ENCODE assay signal across 14 cellular contexts in genomic region chrX:10239611-10240064, GRCh38.
DNase-seq lines count a peak whose midpoint lies in the region; ATAC-seq, FAIRE-seq and TF ChIP-seq lines count a peak whose summit lies in the region.
"Had no signal": no experiment of that assay in that cellular context is flagged by ENCODE, and none has a peak within 500 bp of the region (broad histone marks: within the 10 kb centered on the region; RNA-seq: fewer than 3 reads in every experiment).

No MANE protein-coding gene starts in this region.

- ATAC-seq in gastrocnemius medialis (peak; percentile 40 to 76), HG02938 (IDR thresholded peaks at IDR 0.05; ENCODE audit: unreplicated experiment) (no peak)
- ATAC-seq: activated CD8-positive, alpha-beta T cell treated with anti-CD3 and anti-CD28 coated beads for 36 hours; right lobe of liver had no signal

- in situ Hi-C loops in gastrocnemius medialis (cut with MboI; ENCODE audit: low sequenced_read_pairs in 4 of 4) = no loop called here

- H3K9me3 ChIP-seq in fibroblast of lung (ENCODE audit: control insufficient read depth, insufficient read depth, low read depth, low read length) (no peaks in the 10 kb centered on the region), gastrocnemius medialis (no peaks in the 10 kb centered on the region)
- H3K9me3 ChIP-seq: right lobe of liver had no signal

- no peak for TF ChIP-seq CTCF in fibroblast of lung (conservative IDR thresholded peaks at IDR 0.05 in 1 of 2, IDR thresholded peaks at IDR 0.05 in 1 of 2; ENCODE audit: low read depth in 1 of 2, low read length in 2 of 2)
- TF ChIP-seq CTCF in gastrocnemius medialis (IDR thresholded peaks at IDR 0.05 in 4 of 5, conservative IDR thresholded peaks at IDR 0.05 in 1 of 5) = no peak

- no peak overlapping the region for H3K4me3 ChIP-seq in fibroblast of lung (replicated peaks in 1 of 4; ENCODE audit: control extremely low read depth in 1 of 4, insufficient read depth in 1 of 4, low read depth in 3 of 4, low read length in 4 of 4)
- H3K4me3 ChIP-seq in gastrocnemius medialis = no peak overlapping the region
- H3K4me3 ChIP-seq: right lobe of liver had no signal

- no peak overlapping the region for H2AFZ ChIP-seq in fibroblast of lung (ENCODE audit: low read length)

- H3K4me2 ChIP-seq in fibroblast of lung (ENCODE audit: extremely low read depth, insufficient read depth, low read length) = peak overlapping the region; percentile 51

- intact Hi-C loops in gastrocnemius medialis (cut with DNase I; ENCODE audit: low total_unique reads) = no loop called here

- H3K9ac ChIP-seq in fibroblast of lung (ENCODE audit: insufficient read depth, low read length) = no peak overlapping the region

- no peak for TF ChIP-seq POLR2A in gastrocnemius medialis (IDR thresholded peaks at IDR 0.05)

- FAIRE-seq in RCC 7860 (lab: Jason Lieb, UNC) = peak; percentile 95
- FAIRE-seq: HTR-8/SVneo had no signal

- DNase-seq in ELR (ENCODE audit: low read depth) (peak; percentile 74), RCC 7860 (ENCODE audit: low spot score) (peak; percentile 84), fibroblast of lung (ENCODE audit: low read depth in 2 of 2) (peak; percentile 71 to 73), gastrocnemius medialis (peak; percentile 24 to 64), epidermal melanocyte (ENCODE audit: insufficient read length, low spot score) (no peak), NCI-H2107 treated with DMSO at 0.1 percent for 48 hours (lab: John Stamatoyannopoulos, UW; ENCODE audit: unreplicated experiment) (no peak), NOMO-1 treated with dmso at 0.1 percent for 144 hours (lab: John Stamatoyannopoulos, UW; ENCODE audit: unreplicated experiment) (no peak)
- DNase-seq: activated CD8-positive, alpha-beta T cell treated with anti-CD3 and anti-CD28 coated beads for 36 hours; activated gamma-delta T cell; COR-L47; NCI-H1048; right lobe of liver had no signal

- no peaks in the 10 kb centered on the region for H4K20me1 ChIP-seq in fibroblast of lung (ENCODE audit: control insufficient read depth, extremely low read depth, insufficient read depth, low read length)

- H3K4me1 ChIP-seq in fibroblast of lung (ENCODE audit: control insufficient read depth, extremely low read depth, insufficient read depth, low read length) (peaks cover 7% of the 10 kb centered on the region), gastrocnemius medialis (peaks cover 0 to 5% of the 10 kb centered on the region in 2 donors)
- H3K4me1 ChIP-seq: right lobe of liver had no signal

- H3K27ac ChIP-seq in fibroblast of lung (ENCODE audit: insufficient read depth, low read length) (peak overlapping the region; percentile 50), gastrocnemius medialis (peak overlapping the region in 3 of 4 donors; percentile 35 to 61 (median 55))
- H3K27ac ChIP-seq: right lobe of liver had no signal

- no peaks in the 10 kb centered on the region for H3K79me2 ChIP-seq in fibroblast of lung (ENCODE audit: control insufficient read depth, insufficient read depth, low read length)

- no peaks in the 10 kb centered on the region for H3K36me3 ChIP-seq in fibroblast of lung (ENCODE audit: control insufficient read depth, insufficient read depth, low read length)
- H3K36me3 ChIP-seq in gastrocnemius medialis = no peaks in the 10 kb centered on the region
- H3K36me3 ChIP-seq: right lobe of liver had no signal

- no peaks in the 10 kb centered on the region for H3K27me3 ChIP-seq in fibroblast of lung (ENCODE audit: control insufficient read depth, insufficient read depth, low read length)
- no peaks in the 10 kb centered on the region for H3K27me3 ChIP-seq in gastrocnemius medialis
- H3K27me3 ChIP-seq: right lobe of liver had no signal

Comparison
In these comparisons a context has a peak if more than half of its experiments do, and no peak if none do; other contexts are left out.
1. DNase-seq: peak in ELR (single experiment), RCC 7860 (single experiment), fibroblast of lung (2 of 2) and gastrocnemius medialis (2 of 2); none in epidermal melanocyte (single experiment), NCI-H2107 treated with DMSO at 0.1 percent for 48 hours (single experiment) and NOMO-1 treated with dmso at 0.1 percent for 144 hours (single experiment).